In the genomic region with DNA sequence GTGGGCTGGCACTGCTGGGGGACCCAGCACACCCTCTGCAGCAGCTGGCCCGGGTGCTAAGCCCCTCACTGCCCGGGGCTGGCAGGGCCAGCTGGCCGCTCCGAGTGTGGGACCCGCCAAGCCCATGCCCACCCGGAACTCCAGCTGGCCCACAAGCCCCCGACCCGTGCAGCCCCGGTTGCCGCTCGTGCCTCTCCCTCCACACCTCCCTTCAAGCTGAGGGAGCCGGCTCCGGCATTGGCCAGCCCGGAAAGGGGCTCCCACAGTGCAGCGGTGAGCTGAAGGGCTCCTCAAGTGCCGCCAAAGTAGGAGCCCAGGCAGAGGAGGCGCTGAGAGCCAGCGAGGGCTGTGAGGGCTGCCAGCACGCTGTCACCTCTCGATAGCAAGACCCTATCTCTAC, we compare ENCODE assay signal across 1 cellular context.
DNase-seq lines count a peak whose midpoint lies in the region; TF ChIP-seq lines count a peak whose summit lies in the region.
"Not testable (repeated sequence)": the region's sequence is repeated elsewhere in the genome, so short reads cannot be mapped to it uniquely, and the experiment has no call there.

No MANE protein-coding gene starts in this region.

- peak; percentile 86 for DNase-seq in chondrocyte (ENCODE audit: low spot score)

- H3K4me3 Mint-ChIP-seq in chondrocyte (ENCODE audit: unreplicated experiment) = not testable (repeated sequence)

- not testable (repeated sequence) for H3K36me3 Mint-ChIP-seq in chondrocyte (ENCODE audit: low read depth)

- not testable (repeated sequence) for H3K9me3 Mint-ChIP-seq in chondrocyte (ENCODE audit: low read depth)

- not testable (repeated sequence) for H3K4me1 Mint-ChIP-seq in chondrocyte (ENCODE audit: low read depth)

- H3K27ac Mint-ChIP-seq in chondrocyte (ENCODE audit: unreplicated experiment) = not testable (repeated sequence)

- not testable (repeated sequence) for TF ChIP-seq CTCF in chondrocyte (IDR thresholded peaks at IDR 0.05)

- H3K27me3 Mint-ChIP-seq in chondrocyte (ENCODE audit: low read depth) = not testable (repeated sequence)
